23 cellular contexts compared by ENCODE assay signal in the genomic region with DNA sequence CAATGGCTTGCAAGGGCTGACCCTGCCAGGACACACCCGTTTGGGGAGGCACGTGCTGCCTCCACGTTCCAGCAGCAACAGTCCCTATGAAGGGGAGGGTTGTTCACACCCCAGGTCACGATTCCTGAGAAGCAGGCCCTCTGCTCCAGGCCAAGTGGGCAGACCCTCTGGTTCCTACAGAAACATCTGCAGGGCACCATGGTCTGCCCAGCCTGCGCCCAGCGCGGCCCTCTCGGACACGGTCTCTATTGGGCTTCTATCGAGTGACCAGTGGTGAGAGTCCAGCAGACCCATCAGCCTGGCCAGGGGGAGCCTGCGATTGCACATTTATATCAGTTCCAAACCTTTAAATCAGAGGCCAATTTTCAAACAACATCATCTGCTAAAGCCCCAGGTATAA.
"Had no signal": no experiment of that assay in that cellular context is flagged by ENCODE, and none has a peak within 500 bp of the region (broad histone marks: within the 10 kb centered on the region; RNA-seq: fewer than 3 reads in every experiment).

No MANE protein-coding gene starts in this region.

- ATAC-seq: foreskin keratinocyte, gastroesophageal sphincter, left cardiac atrium, left lung, left ventricle myocardium superior, mucosa of descending colon had no signal

- H3K4me3 Mint-ChIP-seq: mesothelial cell of epicardium had no signal

- H3K9me3 ChIP-seq: mucosa of descending colon had no signal

- H3K4me1 Mint-ChIP-seq: mesothelial cell of epicardium had no signal

- H3K36me3 ChIP-seq: left lung, lower lobe of right lung had no signal

- H3K4me1 ChIP-seq: esophagus muscularis mucosa, foreskin keratinocyte, gastroesophageal sphincter, heart right ventricle, left lung, lower lobe of right lung had no signal

- H3K27me3 ChIP-seq: dorsolateral prefrontal cortex, esophagus muscularis mucosa, foreskin keratinocyte, gastroesophageal sphincter, heart right ventricle, left lung had no signal

- FAIRE-seq: colon, endothelial cell of umbilical vein, frontal cortex, islet of Langerhans, keratinocyte had no signal

- H3K27ac ChIP-seq: coronary artery, dorsolateral prefrontal cortex, esophagus muscularis mucosa, foreskin keratinocyte, gastroesophageal sphincter, heart right ventricle, left lung, lower lobe of right lung had no signal

- H3K4me3 ChIP-seq: coronary artery, dorsolateral prefrontal cortex, esophagus muscularis mucosa, gastroesophageal sphincter, heart right ventricle, left lung, lower lobe of right lung, mucosa of descending colon had no signal

- DNase-seq: dermis blood vessel endothelial cell; dorsolateral prefrontal cortex; effector CD4-positive, alpha-beta T cell; effector memory CD4-positive, alpha-beta T cell; foreskin keratinocyte; head of caudate nucleus; heart right ventricle; hippocampal formation; left cardiac atrium; left lung; left ventricle myocardium superior; lower lobe of right lung; mesenchymal stem cell; mucosa of descending colon had no signal

- H3K27ac Mint-ChIP-seq: mesothelial cell of epicardium had no signal
